Comparison of ENCODE assay signal across 8 cellular contexts in genomic region chr3:158727499-158728377, GRCh38. TPM values are rescaled to one million over a fixed set of nuclear protein-coding genes. Genes with fewer than 3 reads are reported as not detected.
A peak's percentile ranks its signal among the peaks of the same experiment; 100 is the strongest.
DNase-seq lines count a peak whose midpoint lies in the region; ATAC-seq and TF ChIP-seq lines count a peak whose summit lies in the region.

No MANE protein-coding gene starts in this region.

- DNase-seq in stimulated activated naive CD4-positive, alpha-beta T cell (lab: John Stamatoyannopoulos, UW) = peak in 5 of 6 experiments; percentile 7 to 77 (median 53)
- no peak for DNase-seq in stimulated activated naive CD4-positive, alpha-beta T cell treated with Interleukin-2 at 50 U/mL for 16 hours (lab: John Stamatoyannopoulos, UW)
- DNase-seq in HAP-1 (ENCODE audit: low spot score in 2 of 2) = peak; percentile 53 to 61
- peak; percentile 50 to 58 for DNase-seq in SJSA1 (ENCODE audit: low read depth in 1 of 2, low spot score in 2 of 2)
- peak; percentile 58 to 75 (median 62) for DNase-seq in body of pancreas
- DNase-seq in iPS-NIHi11 (ENCODE audit: low spot score) = peak; percentile 76
- DNase-seq in stimulated activated CD4-positive, alpha-beta T cell treated with anti-CD3 and anti-CD28 coated beads, Interleukin-2, amount 100 ng/mL, for 4 hours (ENCODE audit: low read depth) = peak; percentile 28

- TF ChIP-seq CTCF in Loucy (conservative IDR thresholded peaks at IDR 0.05; ENCODE audit: low read length) (peak; percentile 93), body of pancreas (IDR thresholded peaks at IDR 0.05) (peak; percentile 75 to 92 (median 86))

- no peaks in the 10 kb centered on the region for H3K9me2 ChIP-seq in Loucy (replicated peaks; ENCODE audit: low read depth, low read length)

- H3K9ac ChIP-seq in Loucy (ENCODE audit: low read depth, low read length, poor library complexity, severe bottlenecking) = peak overlapping the region; percentile 34

- in situ Hi-C loops in HAP-1 (cut with MboI; ENCODE audit: low sequenced_read_pairs) = no loop called here

- H3K9me3 ChIP-seq in HAP-1 (no peaks in the 10 kb centered on the region), Loucy (ENCODE audit: insufficient read depth, low read depth, low read length) (no peaks in the 10 kb centered on the region), SJSA1 (replicated peaks) (no peaks in the 10 kb centered on the region), body of pancreas (no peaks in the 10 kb centered on the region)

- no peak for TF ChIP-seq POLR2A in body of pancreas (IDR thresholded peaks at IDR 0.05)

- no peak overlapping the region for H3K4me3 ChIP-seq in HAP-1
- H3K4me3 ChIP-seq in Loucy (ENCODE audit: low read length, poor library complexity, severe bottlenecking) = peak overlapping the region; percentile 60
- H3K4me3 ChIP-seq in SJSA1 = no peak overlapping the region
- no peak overlapping the region for H3K4me3 ChIP-seq in body of pancreas

- no peaks in the 10 kb centered on the region for H3K79me2 ChIP-seq in Loucy (ENCODE audit: insufficient read depth, low read length)

- no peaks in the 10 kb centered on the region for H3K27me3 ChIP-seq in HAP-1 (ENCODE audit: low read depth)
- no peaks in the 10 kb centered on the region for H3K27me3 ChIP-seq in Loucy (ENCODE audit: insufficient read depth, low read length, poor library complexity, severe bottlenecking)
- H3K27me3 ChIP-seq in SJSA1 (replicated peaks) = no peaks in the 10 kb centered on the region
- no peaks in the 10 kb centered on the region for H3K27me3 ChIP-seq in body of pancreas

- peak; percentile 70 for ATAC-seq in body of pancreas

- no peaks in the 10 kb centered on the region for H3F3A ChIP-seq in Loucy (ENCODE audit: low read depth)

- intact Hi-C loops in body of pancreas (cut with DNase I) = no loop called here

- H2AFZ ChIP-seq in Loucy (ENCODE audit: low read length) = peak overlapping the region; percentile 32; the same call in 1 of the 2 replicates

- no peaks in the 10 kb centered on the region for H4K20me1 ChIP-seq in Loucy (ENCODE audit: insufficient read depth, low read length, poor library complexity, severe bottlenecking)

- no peak overlapping the region for H3K27ac ChIP-seq in SJSA1
- peak overlapping the region in 1 of 4 donors; percentile 49 for H3K27ac ChIP-seq in body of pancreas

- H3K4me2 ChIP-seq in Loucy (ENCODE audit: low read depth, low read length, poor library complexity, severe bottlenecking) = peak overlapping the region; percentile 64

- H3K36me3 ChIP-seq in HAP-1 (replicated peaks) (no peaks in the 10 kb centered on the region), Loucy (ENCODE audit: insufficient read depth, low read length) (no peaks in the 10 kb centered on the region), SJSA1 (peaks cover 3% of the 10 kb centered on the region; the same call in 1 of the 2 replicates), body of pancreas (replicated peaks in 1 of 2; ENCODE audit: insufficient read depth in 1 of 2, low read depth in 2 of 2) (no peaks in the 10 kb centered on the region)

- H3K4me1 ChIP-seq in HAP-1 (no peaks in the 10 kb centered on the region), Loucy (ENCODE audit: insufficient read depth, low read length, poor library complexity, severe bottlenecking) (peaks cover 4% of the 10 kb centered on the region), SJSA1 (replicated peaks) (peaks cover 73% of the 10 kb centered on the region), body of pancreas (peaks cover 15% of the 10 kb centered on the region)

- 27 to 32% methylated on average over 14 of the region's 14 CpGs for WGBS in body of pancreas, 2 donors

RNA-seq across cellular contexts. Expression of gene RARRES1, which starts 4.5 kb away (rescaled TPM):
- total RNA-seq in SJSA1 (2014; rRNA removed; shearing (Covaris generic)) = 0.66 and 4.9 TPM in 2 replicates
- total RNA-seq in body of pancreas = 10 to 100 TPM in 1 of 2 donors, 1 to 10 TPM in 1; 3.0 to 18.4 TPM

RNA-seq across cellular contexts. Expression of gene LXN, which starts 55.3 kb away (rescaled TPM):
- not detected in 2 replicates for total RNA-seq in SJSA1 (2014; rRNA removed; shearing (Covaris generic))
- 10 to 100 TPM in 1 of 2 donors, 1 to 10 TPM in 1; 3.3 to 14.0 TPM for total RNA-seq in body of pancreas
